Comparison of ENCODE assay signal across 27 cellular contexts in the genomic region with DNA sequence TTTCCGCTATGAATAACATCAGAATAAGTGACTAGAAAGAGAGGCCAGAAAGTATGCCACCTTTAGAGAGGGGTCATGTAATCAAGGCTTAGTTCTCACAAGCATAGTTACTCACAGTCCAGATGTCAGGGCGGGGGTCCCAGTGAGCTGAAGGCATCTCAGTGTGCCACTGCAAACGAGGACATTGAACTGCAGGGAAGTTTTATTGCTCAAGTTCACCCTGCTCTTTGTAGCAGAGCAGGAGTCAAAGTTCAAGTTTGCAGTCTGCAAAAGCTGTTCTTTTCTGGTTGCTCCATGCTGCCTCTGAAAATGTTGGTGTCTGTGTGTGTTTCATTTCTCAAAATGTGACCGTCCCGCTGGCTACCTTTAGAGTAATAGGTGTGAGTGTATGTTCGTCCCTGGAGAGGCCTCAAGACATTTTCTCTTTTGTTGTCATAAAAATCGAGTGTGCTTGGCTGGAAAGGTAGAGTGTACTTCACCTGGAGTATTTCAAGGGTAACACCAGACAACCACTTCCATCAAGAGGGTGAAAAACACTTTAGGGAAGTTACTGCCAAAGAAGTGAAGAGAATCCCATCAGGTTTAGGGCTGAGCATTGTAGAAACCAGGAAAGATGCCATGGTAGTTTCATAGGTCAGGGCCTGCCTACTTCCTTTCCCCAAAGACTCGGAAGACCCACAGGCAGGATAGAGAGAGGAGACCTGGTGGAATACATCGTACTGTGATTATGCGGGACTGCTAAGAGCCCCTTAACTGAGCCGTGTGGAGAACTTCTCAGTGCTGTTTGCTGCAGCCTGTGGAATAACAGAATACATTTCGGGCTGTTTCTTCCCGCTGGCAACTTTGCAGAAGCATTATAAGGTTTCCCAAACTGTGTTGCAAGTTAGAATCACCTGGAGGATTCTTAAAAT.
DNase-seq lines count a peak whose midpoint lies in the region; ATAC-seq, FAIRE-seq and TF ChIP-seq lines count a peak whose summit lies in the region.
"Had no signal": no experiment of that assay in that cellular context is flagged by ENCODE, and none has a peak within 500 bp of the region (broad histone marks: within the 10 kb centered on the region; RNA-seq: fewer than 3 reads in every experiment).

No MANE protein-coding gene starts in this region.

- peak overlapping the region; percentile 11 for H3K27ac Mint-ChIP-seq in MCF 10A (ENCODE audit: low read depth, unreplicated experiment)
- H3K27ac Mint-ChIP-seq: activated B cell treated with CpG ODN at 0.5 μM for 24 hours; activated CD8-positive, alpha-beta T cell treated with anti-CD3 and anti-CD28 coated beads, Interleukin-2, amount 10 ng/mL, durations not matched to agents 7 days and 5 days; B cell had no signal

- no peak overlapping the region for H3K4me3 Mint-ChIP-seq in MCF 10A (ENCODE audit: unreplicated experiment)
- H3K4me3 Mint-ChIP-seq: activated B cell treated with CpG ODN at 0.5 μM for 24 hours; activated CD8-positive, alpha-beta T cell treated with anti-CD3 and anti-CD28 coated beads, Interleukin-2, amount 10 ng/mL, durations not matched to agents 7 days and 5 days; B cell had no signal

- no peak for DNase-seq in MCF 10A (ENCODE audit: unreplicated experiment)
- no peak for DNase-seq in breast epithelium (ENCODE audit: low spot score in 2 of 2)
- DNase-seq in hepatocyte (ENCODE audit: low spot score), result peak; percentile 49
- DNase-seq in mucosa of descending colon, result peak in 2 of 3 donors; percentile 34 to 35
- DNase-seq in GM12892 (ENCODE audit: insufficient read length), result no peak
- DNase-seq in activated CD4-positive, alpha-beta T cell treated with anti-CD3 and anti-CD28 coated beads, Interleukin-2, amount 50 U/mL, for 4 hours, result no peak
- DNase-seq in NCI-H748 treated with DMSO at 0.1 percent for 48 hours (lab: John Stamatoyannopoulos, UW), result no peak
- DNase-seq: activated B cell treated with CpG ODN at 0.5 μM for 24 hours; activated CD8-positive, alpha-beta T cell treated with anti-CD3 and anti-CD28 coated beads, Interleukin-2, amount 10 ng/mL, durations not matched to agents 7 days and 5 days; activated naive CD4-positive, alpha-beta T cell treated with Interleukin-2 at 50 U/mL for 16 hours; activated T-cell treated with anti-CD3 and anti-CD28 coated beads, Interleukin-2, amount 50 U/mL, for 1 hour; amygdala; dermis blood vessel endothelial cell; DND-41; left ventricle myocardium inferior; NCI-H1092 treated with DMSO at 0.1 percent for 48 hours; NCI-H2081 treated with DMSO at 0.1 percent for 48 hours; NCI-H524 treated with DMSO at 0.1 percent for 48 hours; stimulated activated CD4-positive, alpha-beta T cell treated with anti-CD3 and anti-CD28 coated beads, Interleukin-4, amount 100 ng/mL, for 1 hour; stimulated activated naive CD4-positive, alpha-beta T cell; testis had no signal

- H3K27me3 ChIP-seq in breast epithelium (no peaks in the 10 kb centered on the region), hepatocyte (no peaks in the 10 kb centered on the region)
- H3K27me3 ChIP-seq: testis had no signal

- H3K36me3 ChIP-seq in breast epithelium (no peaks in the 10 kb centered on the region), hepatocyte (replicated peaks; ENCODE audit: insufficient read depth, low read depth) (no peaks in the 10 kb centered on the region), mucosa of descending colon (ENCODE audit: low read depth) (no peaks in the 10 kb centered on the region)
- H3K36me3 ChIP-seq: left ventricle myocardium inferior had no signal

- no peak overlapping the region for H3K4me3 ChIP-seq in breast epithelium
- no peak overlapping the region for H3K4me3 ChIP-seq in hepatocyte
- no peak overlapping the region for H3K4me3 ChIP-seq in mucosa of descending colon
- H3K4me3 ChIP-seq: GM12878, left ventricle myocardium inferior, smooth muscle cell, testis had no signal

- H2AFZ ChIP-seq in hepatocyte, result no peak overlapping the region

- intact Hi-C loops in MCF 10A (cut with micrococcal nuclease), result no loop called here
- intact Hi-C loops in breast epithelium (cut with DNase I; ENCODE audit: low total_unique reads), result loop anchor here (5.0 kb wide), 1 partner anchor 1732 kb away; no protein-coding TSS in a partner anchor
- intact Hi-C loops in mucosa of descending colon (cut with DNase I, micrococcal nuclease), result no loop called here

- no peaks in the 10 kb centered on the region for H3K27me3 Mint-ChIP-seq in MCF 10A (ENCODE audit: insufficient read depth, unreplicated experiment)
- H3K27me3 Mint-ChIP-seq: activated B cell treated with CpG ODN at 0.5 μM for 24 hours had no signal

- H3K79me2 ChIP-seq in hepatocyte, result peaks cover 11% of the 10 kb centered on the region

- TF ChIP-seq CTCF in MCF 10A (IDR thresholded peaks at IDR 0.05; ENCODE audit: unreplicated experiment), result no peak
- TF ChIP-seq CTCF in breast epithelium (IDR thresholded peaks at IDR 0.05), result no peak
- TF ChIP-seq CTCF in hepatocyte (IDR thresholded peaks at IDR 0.05; ENCODE audit: poor library complexity), result no peak
- no peak for TF ChIP-seq CTCF in mucosa of descending colon (IDR thresholded peaks at IDR 0.05)

- no peaks in the 10 kb centered on the region for H3K36me3 Mint-ChIP-seq in MCF 10A (ENCODE audit: insufficient read depth, unreplicated experiment)

- CTCF ChIA-PET in MCF 10A (lab: Yijun Ruan, JAX), result interaction anchor here (0.7 kb wide), 1 partner anchor 36 kb away, joined by 3 read pairs; no protein-coding TSS in a partner anchor

- H3K9me3 Mint-ChIP-seq in MCF 10A (ENCODE audit: unreplicated experiment), result no peaks in the 10 kb centered on the region
- H3K9me3 Mint-ChIP-seq: activated B cell treated with CpG ODN at 0.5 μM for 24 hours had no signal

- peaks cover 17% of the 10 kb centered on the region for H3K4me1 Mint-ChIP-seq in MCF 10A (ENCODE audit: insufficient read depth, unreplicated experiment)
- H3K4me1 Mint-ChIP-seq: activated B cell treated with CpG ODN at 0.5 μM for 24 hours, B cell had no signal

- no TSS peak for BruUV-seq in MCF 10A (replicated peaks; lab: Mats Ljungman, UMichigan)

- H3K4me1 ChIP-seq in breast epithelium (peaks cover 0 to 3% of the 10 kb centered on the region in 2 donors), hepatocyte (ENCODE audit: insufficient read depth) (peaks cover 45% of the 10 kb centered on the region), mucosa of descending colon (ENCODE audit: low read depth) (peaks cover 5% of the 10 kb centered on the region)
- H3K4me1 ChIP-seq: left ventricle myocardium inferior, testis had no signal

- peak overlapping the region; percentile 39 for H3K4me2 ChIP-seq in hepatocyte
- H3K4me2 ChIP-seq: smooth muscle cell had no signal

- ATAC-seq in mucosa of descending colon, result peak; percentile 87
- no peak for ATAC-seq in GM21367 (IDR thresholded peaks at IDR 0.05; ENCODE audit: unreplicated experiment)
- ATAC-seq: activated CD8-positive, alpha-beta T cell treated with anti-CD3 and anti-CD28 coated beads, Interleukin-2, amount 10 ng/mL, durations not matched to agents 7 days and 5 days; GM12878 had no signal

- H4K20me1 ChIP-seq in hepatocyte (ENCODE audit: insufficient read depth, poor library complexity, severe bottlenecking), result no peaks in the 10 kb centered on the region

- no peaks in the 10 kb centered on the region for H3K9me2 ChIP-seq in hepatocyte (replicated peaks; ENCODE audit: insufficient read depth)

- H3K27ac ChIP-seq in breast epithelium (no peak overlapping the region), hepatocyte (peak overlapping the region; percentile 95)
- H3K27ac ChIP-seq: left ventricle myocardium inferior, testis had no signal

- H3K9me3 ChIP-seq in breast epithelium, result no peaks in the 10 kb centered on the region
- H3K9me3 ChIP-seq in hepatocyte (ENCODE audit: low read depth), result peaks cover 4% of the 10 kb centered on the region
- H3K9me3 ChIP-seq in mucosa of descending colon, result no peaks in the 10 kb centered on the region
- H3K9me3 ChIP-seq: left ventricle myocardium inferior, testis had no signal

- FAIRE-seq in GM12892 (lab: Jason Lieb, UNC), result no peak
- FAIRE-seq: A204.1, endothelial cell of umbilical vein, GM12878 had no signal

- WGBS in hepatocyte (ENCODE audit: low lambda C conversion rate, missing lambda C conversion rate), result 70% methylated on average over 13 of the region's 13 CpGs

- POLR2A ChIA-PET in MCF 10A (lab: Yijun Ruan, JAX), result no interaction called here

- no peak for TF ChIP-seq POLR2A in breast epithelium (IDR thresholded peaks at IDR 0.05)
- TF ChIP-seq POLR2A in GM12892 (IDR thresholded peaks at IDR 0.05; ENCODE audit: low read depth, low read length), result no peak

Comparison
In these comparisons a context has a peak if more than half of its experiments do, and no peak if none do; other contexts are left out.
1. DNase-seq: peak in hepatocyte (single experiment) and mucosa of descending colon (2 of 3); none in MCF 10A (single experiment), breast epithelium (0 of 2), GM12892 (single experiment), activated CD4-positive, alpha-beta T cell treated with anti-CD3 and anti-CD28 coated beads, Interleukin-2, amount 50 U/mL, for 4 hours (0 of 2) and NCI-H748 treated with DMSO at 0.1 percent for 48 hours (single experiment).